Comparison of ENCODE assay signal across 15 cellular contexts in the genomic region with DNA sequence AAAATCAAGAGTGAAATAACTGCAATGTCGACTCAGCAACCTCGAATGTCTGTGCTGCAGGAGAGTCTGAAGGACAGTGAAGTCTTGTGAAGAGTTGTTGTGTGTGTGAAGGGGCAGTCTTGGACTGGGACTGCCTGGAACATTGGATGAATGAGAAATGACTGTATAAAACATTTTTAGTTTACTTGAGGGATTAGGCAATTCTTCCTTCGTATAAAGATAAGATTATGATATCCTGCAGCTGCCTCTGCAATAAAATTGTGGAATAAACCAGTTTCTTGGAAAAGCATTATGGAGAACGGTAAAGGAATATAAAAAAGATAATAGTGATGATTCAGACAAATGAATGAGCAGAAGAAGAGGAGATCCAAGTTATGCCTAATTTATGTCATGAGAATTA. TPM values are rescaled to one million over a fixed set of nuclear protein-coding genes. Genes with fewer than 3 reads are reported as not detected.
DNase-seq lines count a peak whose midpoint lies in the region; ATAC-seq and TF ChIP-seq lines count a peak whose summit lies in the region.
"Had no signal": no experiment of that assay in that cellular context is flagged by ENCODE, and none has a peak within 500 bp of the region (broad histone marks: within the 10 kb centered on the region; RNA-seq: fewer than 3 reads in every experiment).

No MANE protein-coding gene starts in this region.

- TF ChIP-seq EP300 in ovary (IDR thresholded peaks at IDR 0.05) = no peak
- TF ChIP-seq EP300 in esophagus muscularis mucosa (IDR thresholded peaks at IDR 0.05) = no peak

- H3K4me1 ChIP-seq in heart right ventricle = peaks cover 0 to 35% (median 11%) of the 10 kb centered on the region in 9 donors
- H3K4me1 ChIP-seq in ovary (ENCODE audit: insufficient read depth) = peaks cover 15% of the 10 kb centered on the region
- H3K4me1 ChIP-seq in esophagus muscularis mucosa = peaks cover 0 to 50% (median 28%) of the 10 kb centered on the region in 4 donors
- H3K4me1 ChIP-seq: psoas muscle had no signal

- H3K9me3 ChIP-seq in heart right ventricle = no peaks in the 10 kb centered on the region
- no peaks in the 10 kb centered on the region for H3K9me3 ChIP-seq in ovary
- H3K9me3 ChIP-seq in esophagus muscularis mucosa = no peaks in the 10 kb centered on the region
- H3K9me3 ChIP-seq: psoas muscle had no signal

- peak; percentile 27 for DNase-seq in AG10803 (ENCODE audit: low read depth)
- DNase-seq in amniotic epithelial cell (ENCODE audit: low read depth) = peak; percentile 93
- peak in 1 of 2 donors; percentile 11 for DNase-seq in heart right ventricle
- DNase-seq in ovary = peak in 3 of 5 donors; percentile 40 to 57 (median 43)
- DNase-seq in H4 (ENCODE audit: low spot score) = no peak
- DNase-seq in esophagus muscularis mucosa (ENCODE audit: extremely low spot score) = no peak
- DNase-seq: activated CD4-positive, alpha-beta memory T cell treated with anti-CD3 and anti-CD28 coated beads, Interleukin-2, amount 10 ng/mL, durations not matched to agents 7 days and 5 days; effector CD8-positive, alpha-beta T cell; GF-D8; NCI-H1694 treated with DMSO at 0.1 percent for 48 hours; psoas muscle; stimulated activated CD4-positive, alpha-beta T cell treated with anti-CD3 and anti-CD28 coated beads, Interleukin-1b, Interleukin-23, amount 100 ng/mL, for 48 hours had no signal

- WGBS in heart right ventricle, 2 donors = 50 to 58% methylated on average over 4 of the region's 4 CpGs
- 6 to 12% (median 8%) methylated on average over 4 of the region's 4 CpGs for WGBS in ovary, 3 donors
- 39% methylated on average over 4 of the region's 4 CpGs for WGBS in esophagus muscularis mucosa

- H3K27ac ChIP-seq in heart right ventricle (peak overlapping the region in 8 of 10 donors; percentile 7 to 77 (median 70)), ovary (peak overlapping the region in 1 of 2 donors; percentile 83), esophagus muscularis mucosa (replicated peaks in 1 of 4) (peak overlapping the region in 1 of 4 donors; percentile 62)
- H3K27ac ChIP-seq: psoas muscle had no signal

- TF ChIP-seq CTCF in AG10803 (conservative IDR thresholded peaks at IDR 0.05; ENCODE audit: low read length) = no peak
- no peak for TF ChIP-seq CTCF in heart right ventricle (IDR thresholded peaks at IDR 0.05)
- TF ChIP-seq CTCF in ovary (IDR thresholded peaks at IDR 0.05) = no peak
- no peak for TF ChIP-seq CTCF in esophagus muscularis mucosa (IDR thresholded peaks at IDR 0.05)

- H3K4me3 ChIP-seq in AG10803 (ENCODE audit: low read length) = no peak overlapping the region
- no peak overlapping the region for H3K4me3 ChIP-seq in heart right ventricle
- H3K4me3 ChIP-seq in ovary = no peak overlapping the region
- H3K4me3 ChIP-seq in esophagus muscularis mucosa = no peak overlapping the region
- H3K4me3 ChIP-seq: psoas muscle had no signal

- ATAC-seq in heart right ventricle = peak in 7 of 8 donors; percentile 66 to 87 (median 77)
- ATAC-seq in GM18873 (IDR thresholded peaks at IDR 0.05; ENCODE audit: low FRiP score, unreplicated experiment) = no peak
- no peak for ATAC-seq in GM19328 (IDR thresholded peaks at IDR 0.05; ENCODE audit: unreplicated experiment)

- TF ChIP-seq POLR2A in ovary (IDR thresholded peaks at IDR 0.05) (no peak), esophagus muscularis mucosa (IDR thresholded peaks at IDR 0.05; ENCODE audit: low read depth) (no peak)

- H3K36me3 ChIP-seq in heart right ventricle (peaks cover 0 to 23% (median 0%) of the 10 kb centered on the region in 9 donors), ovary (no peaks in the 10 kb centered on the region), esophagus muscularis mucosa (no peaks in the 10 kb centered on the region)

- H3K27me3 ChIP-seq in heart right ventricle (no peaks in the 10 kb centered on the region), ovary (no peaks in the 10 kb centered on the region), esophagus muscularis mucosa (no peaks in the 10 kb centered on the region)

- intact Hi-C loops in heart right ventricle (cut with DNase I) (no loop called here), ovary (cut with DNase I) (no loop called here), esophagus muscularis mucosa (cut with DNase I) (no loop called here)

RNA-seq across cellular contexts. Expression of a gene that starts 30.9 kb away (rescaled TPM):
- total RNA-seq in heart right ventricle (100 to 1,000 TPM in 6 of 10 donors, 10 to 100 TPM in 4; 41.7 to 193 (median 126) TPM), ovary (100 to 1,000 TPM; 122 to 559 (median 330) TPM), esophagus muscularis mucosa (10 to 100 TPM; 36.6 to 83.5 (median 63.7) TPM)
- polyA plus RNA-seq in heart right ventricle (10 to 100 TPM; 25.1 to 26.8 TPM), ovary (100 to 1,000 TPM; 343 to 663 TPM)
- total RNA-seq in H4 (2014; rRNA removed; shearing (Covaris generic)) = 485 and 703 TPM in 2 replicates
- total RNA-seq: activated CD4-positive, alpha-beta memory T cell treated with anti-CD3 and anti-CD28 coated beads, Interleukin-2, amount 10 ng/mL, durations not matched to agents 7 days and 5 days; activated T-helper 1 cell treated with anti-CD3 and anti-CD28 coated beads, Interleukin-12 subunit alpha, Interleukin-12 subunit beta, Interleukin-2, Interleukin-4 antibody, amounts not matched to agents 30 ng/mL and 10 ng/mL and 1 ng/mL, durations not matched to agents 14 hours and 24 hours and 36 hours had no signal

RNA-seq across cellular contexts. Expression of a gene that starts 40.4 kb away (rescaled TPM):
- total RNA-seq in heart right ventricle (1,000 to 10,000 TPM in 1 of 10 donors, 100 to 1,000 TPM in 9; 286 to 1,072 (median 557) TPM), ovary (1,000 to 10,000 TPM; 1,911 to 4,145 (median 2,871) TPM), esophagus muscularis mucosa (1,000 to 10,000 TPM; 1,186 to 2,089 (median 1,762) TPM)
- polyA plus RNA-seq in heart right ventricle (100 to 1,000 TPM; 315 to 703 TPM), ovary (1,000 to 10,000 TPM; 2,127 to 5,778 TPM)
- total RNA-seq in H4 (2014; rRNA removed; shearing (Covaris generic)) = 5.6 and 14.6 TPM in 2 replicates
- total RNA-seq: activated CD4-positive, alpha-beta memory T cell treated with anti-CD3 and anti-CD28 coated beads, Interleukin-2, amount 10 ng/mL, durations not matched to agents 7 days and 5 days; activated T-helper 1 cell treated with anti-CD3 and anti-CD28 coated beads, Interleukin-12 subunit alpha, Interleukin-12 subunit beta, Interleukin-2, Interleukin-4 antibody, amounts not matched to agents 30 ng/mL and 10 ng/mL and 1 ng/mL, durations not matched to agents 14 hours and 24 hours and 36 hours had no signal

Comparison
In these comparisons a context has a peak if more than half of its experiments do, and no peak if none do; other contexts are left out.
1. DNase-seq: peak in AG10803 (single experiment), amniotic epithelial cell (single experiment) and ovary (3 of 5); none in H4 (single experiment) and esophagus muscularis mucosa (single experiment).
2. ATAC-seq: peak in heart right ventricle (7 of 8); none in GM18873 (single experiment) and GM19328 (single experiment).
3. RNA of a gene that starts 40.4 kb away (total RNA-seq): 1,911 to 4,145 TPM in ovary, 1,186 to 2,089 TPM in esophagus muscularis mucosa and 286 to 1,072 TPM in heart right ventricle; 5.6 to 14.6 TPM in H4; every median in the first group is over 10 times any median in the second.